In the genomic region with DNA sequence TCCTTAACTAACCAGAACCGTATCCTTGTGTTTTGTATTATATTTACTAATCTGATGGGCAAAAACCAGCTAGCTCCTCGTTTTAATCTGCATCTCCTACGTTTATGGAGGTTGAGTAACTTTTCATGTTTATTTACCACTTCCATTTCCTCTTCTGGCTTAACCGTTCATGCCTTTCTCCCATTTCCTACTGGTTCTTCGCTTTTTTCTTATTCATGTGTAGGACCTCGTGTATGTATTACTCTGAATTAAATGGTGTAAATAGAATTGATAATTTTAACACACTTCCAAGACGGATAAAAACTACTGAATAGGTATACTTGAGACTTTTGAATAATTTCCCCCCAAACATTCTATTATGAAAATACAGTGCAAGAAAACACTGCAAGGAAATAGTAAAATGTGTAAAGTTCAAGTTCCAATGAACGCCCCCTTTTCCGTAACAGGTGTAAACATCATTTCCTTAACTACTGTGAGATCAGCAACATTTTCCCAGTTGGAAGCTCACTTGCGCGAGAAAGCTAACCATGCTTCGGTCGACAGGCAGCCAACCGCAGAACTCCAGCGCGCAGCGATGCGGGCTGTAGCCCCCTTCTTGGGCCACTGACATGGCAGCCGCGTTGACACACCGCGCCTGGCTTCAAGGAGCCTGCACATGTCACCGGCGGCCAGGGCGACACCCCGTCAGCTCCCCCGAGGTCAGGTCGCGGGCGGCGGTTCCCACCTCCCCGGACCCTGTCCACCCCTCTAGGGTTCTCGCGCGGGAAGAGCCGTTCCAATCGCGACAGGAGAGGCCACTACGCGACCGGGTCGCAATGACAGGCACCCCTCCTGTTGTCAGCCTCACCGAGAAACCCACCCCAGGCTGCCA, we compare ENCODE assay signal across 8 cellular contexts. TPM values are rescaled to one million over a fixed set of nuclear protein-coding genes. Genes with fewer than 3 reads are reported as not detected.
DNase-seq lines count a peak whose midpoint lies in the region; FAIRE-seq and TF ChIP-seq lines count a peak whose summit lies in the region.

No MANE protein-coding gene starts in this region.

- no peak overlapping the region for H3K56ac ChIP-seq in H1 (replicated peaks; ENCODE audit: insufficient read length, low read depth, low read length)

- peaks cover 3% of the 10 kb centered on the region; the same call in 1 of the 2 replicates for H3K4me1 ChIP-seq in HEK293 (ENCODE audit: control insufficient read depth, insufficient read depth, low read length)
- H3K4me1 ChIP-seq in H1 (replicated peaks in 1 of 4; ENCODE audit: control insufficient read depth in 3 of 4, insufficient read depth in 4 of 4, low read length in 3 of 4): peaks cover 0 to 7% (median 1%) of the 10 kb centered on the region in 4 experiments; a peak in 3 of 7 replicates
- no peaks in the 10 kb centered on the region for H3K4me1 ChIP-seq in mesodermal cell (ENCODE audit: control insufficient read depth, insufficient read depth, low read length, poor library complexity, severe bottlenecking)

- H2AK5ac ChIP-seq in H1 (ENCODE audit: low read depth, low read length): no peak overlapping the region

- TF ChIP-seq RAD21 in H1 (IDR thresholded peaks at IDR 0.05 in 1 of 2, conservative IDR thresholded peaks at IDR 0.05 in 1 of 2; ENCODE audit: low read depth in 2 of 2, low read length in 2 of 2): no peak

- H3K27me3 ChIP-seq in H1 (replicated peaks in 1 of 4; ENCODE audit: control insufficient read depth in 3 of 4, extremely low read depth in 1 of 4, insufficient read depth in 3 of 4, low read length in 3 of 4): peaks cover 0 to 5% (median 0%) of the 10 kb centered on the region in 4 experiments; a peak in 2 of 7 replicates

- no peak overlapping the region for H4K91ac ChIP-seq in H1 (replicated peaks; ENCODE audit: insufficient read length, low read length)

- no peaks in the 10 kb centered on the region for H3K79me1 ChIP-seq in H1 (ENCODE audit: low read depth, low read length)

- POLR2A ChIA-PET in HEK293 (lab: Yijun Ruan, JAX): interaction anchor here (1.5 to 2.5 kb wide), 3 partner anchors 20 to 219 kb away, joined by 4 to 8 read pairs (median 5); no protein-coding TSS in a partner anchor
- POLR2A ChIA-PET in H1 (lab: Charles Lee; ENCODE audit: partially characterized antibody): interaction anchor here (1.2 to 1.6 kb wide), 3 partner anchors 13 to 292 kb away, joined by 3 to 4 read pairs (median 4); partner anchors contain the start of gene RNF2

- H3K36me3 ChIP-seq in HEK293 (ENCODE audit: control insufficient read depth in 2 of 2, insufficient read depth in 1 of 2, low read length in 2 of 2) (no peaks in the 10 kb centered on the region), H1 (ENCODE audit: control insufficient read depth in 2 of 4, insufficient read depth in 4 of 4, low read length in 3 of 4) (no peaks in the 10 kb centered on the region), mesodermal cell (ENCODE audit: control insufficient read depth, insufficient read depth, low read length) (no peaks in the 10 kb centered on the region)

- H2BK120ac ChIP-seq in H1 (replicated peaks; ENCODE audit: low read depth, low read length): no peak overlapping the region

- H3K79me2 ChIP-seq in H1 (ENCODE audit: control insufficient read depth in 1 of 2, insufficient read depth in 2 of 2, low read length in 2 of 2): no peaks in the 10 kb centered on the region

- H4K20me1 ChIP-seq in H1 (replicated peaks in 1 of 2; ENCODE audit: control insufficient read depth in 1 of 2, insufficient read depth in 2 of 2, low read length in 2 of 2): peaks cover 0 to 3% of the 10 kb centered on the region in 2 experiments

- peak overlapping the region; percentile 73; the same call in 1 of the 2 replicates for H2AFZ ChIP-seq in H1 (ENCODE audit: low read length)

- CTCF ChIA-PET in HEK293 (lab: Yijun Ruan, JAX) (no interaction called here), H1 (lab: Charles Lee; ENCODE audit: partially characterized antibody) (interaction anchor here (0.6 to 1.2 kb wide), 5 partner anchors 10 to 850 kb away, joined by 3 read pairs; no protein-coding TSS in a partner anchor)

- H3K27ac ChIP-seq in HEK293 (ENCODE audit: extremely low read depth, low read depth, low read length) (peak overlapping the region; percentile 54), H1 (ENCODE audit: low read depth, low read length) (no peak overlapping the region), mesodermal cell (ENCODE audit: low read depth, low read length, severe bottlenecking) (peak overlapping the region; percentile 82)

- H3K14ac ChIP-seq in H1 (ENCODE audit: insufficient read length): no peak overlapping the region

- no peak overlapping the region for H2BK20ac ChIP-seq in H1 (ENCODE audit: low read length)

- H2BK12ac ChIP-seq in H1 (ENCODE audit: low read depth, low read length): no peak overlapping the region

- no peak overlapping the region for H3K4ac ChIP-seq in H1 (replicated peaks; ENCODE audit: insufficient read length, low read depth, low read length)

- H3K23ac ChIP-seq in H1 (ENCODE audit: insufficient read length): no peak overlapping the region

- H4K8ac ChIP-seq in H1 (ENCODE audit: extremely low read depth, insufficient read depth, low read length): peak overlapping the region; percentile 28; the same call in 1 of the 2 replicates

- TF ChIP-seq CTCF in HEK293 (tag by site-specific recombination; IDR thresholded peaks at IDR 0.05) (no peak), NB4 (IDR thresholded peaks at IDR 0.05; ENCODE audit: low read depth, low read length) (no peak), H1 (IDR thresholded peaks at IDR 0.05; ENCODE audit: control extremely low read depth in 1 of 3, insufficient read depth in 1 of 3, low read depth in 1 of 3, low read length in 3 of 3) (no peak)

- TF ChIP-seq POLR2A in NB4 (IDR thresholded peaks at IDR 0.05; ENCODE audit: extremely low read depth, insufficient read length): no peak
- TF ChIP-seq POLR2A in H1 (IDR thresholded peaks at IDR 0.05; ENCODE audit: control extremely low read depth in 1 of 2, low read depth in 2 of 2, low read length in 2 of 2): no peak

- peak; percentile 36 for DNase-seq in GM03348 (ENCODE audit: low spot score)
- DNase-seq in NB4 (ENCODE audit: low read depth): peak; percentile 73
- DNase-seq in activated CD4-positive, alpha-beta T cell treated with anti-CD3 and anti-CD28 coated beads for 24 hours (ENCODE audit: low read depth in 2 of 2): peak; percentile 27 to 33
- no peak for DNase-seq in H1 (ENCODE audit: low read depth in 1 of 2, low spot score in 2 of 2)
- peak; percentile 2 to 8 for DNase-seq in stimulated activated CD8-positive, alpha-beta memory T cell treated with anti-CD3 and anti-CD28 coated beads, Interleukin-7, amount 100 ng/mL, for 1 hour (ENCODE audit: low read depth in 2 of 2)
- no peak for DNase-seq in NCI-H1048 (lab: John Stamatoyannopoulos, UW)

- H3K18ac ChIP-seq in H1 (ENCODE audit: extremely low read depth, low read length): no peak overlapping the region; the same call in 1 of the 2 replicates

- TF ChIP-seq EP300 in H1 (IDR thresholded peaks at IDR 0.05; ENCODE audit: borderline replicate concordance in 1 of 2, low read depth in 2 of 2, low read length in 2 of 2): no peak

- peak overlapping the region; percentile 72 for H3K4me3 ChIP-seq in HEK293 (ENCODE audit: low read depth, low read length)
- peak overlapping the region; percentile 95 for H3K4me3 ChIP-seq in NB4 (ENCODE audit: low read depth, low read length)
- H3K4me3 ChIP-seq in H1 (ENCODE audit: extremely low read depth in 1 of 4, insufficient read depth in 2 of 4, low read depth in 3 of 4, low read length in 4 of 4): peak overlapping the region; percentile 79 to 88 (median 82)
- peak overlapping the region; percentile 70 for H3K4me3 ChIP-seq in mesodermal cell (ENCODE audit: extremely low read depth, insufficient read depth, low read length, poor library complexity, severe bottlenecking)

- H3K9ac ChIP-seq in H1 (replicated peaks in 1 of 4; ENCODE audit: extremely low read depth in 1 of 4, low read depth in 3 of 4, low read length in 3 of 4): peak overlapping the region in 3 of 4 experiments; percentile 23 to 64 (median 56); a peak in 5 of 7 replicates

- H3K9me3 ChIP-seq in HEK293 (ENCODE audit: control insufficient read depth, insufficient read depth, low read depth, low read length) (no peaks in the 10 kb centered on the region), H1 (ENCODE audit: insufficient read depth in 2 of 2, low read depth in 1 of 2, low read length in 1 of 2) (no peaks in the 10 kb centered on the region), mesodermal cell (ENCODE audit: control insufficient read depth, low read length) (no peaks in the 10 kb centered on the region)

- 12% methylated on average over 43 of the region's 43 CpGs; no CpG with 5 or more reads in 1 of the 2 experiments for WGBS in H1 (ENCODE audit: extremely low coverage in 1 of 2, insufficient coverage in 1 of 2, insufficient read length in 1 of 2, insufficient replicate concordance in 2 of 2, low coverage in 1 of 2, low lambda C conversion rate in 2 of 2, missing lambda C conversion rate in 1 of 2), 2 experiments
- WGBS in mesodermal cell (ENCODE audit: insufficient coverage in 2 of 2), 2 experiments: 1 to 6% methylated on average over 27 to 28 of the region's 43 CpGs

- no peak overlapping the region for H4K5ac ChIP-seq in H1 (ENCODE audit: insufficient read length, low read depth, low read length)

- no peak for FAIRE-seq in H1 (lab: Jason Lieb, UNC)

- 0 out of 2 replicates have a peak overlapping the region, but pooled peaks have one; percentile 79 for H2BK5ac ChIP-seq in H1 (ENCODE audit: low read depth, low read length)

- H3K4me2 ChIP-seq in H1 (ENCODE audit: insufficient read depth in 1 of 2, low read depth in 2 of 2, low read length in 2 of 2): peak overlapping the region; percentile 87 to 98

- H3K23me2 ChIP-seq in H1 (ENCODE audit: low read depth, low read length): peaks cover 11% of the 10 kb centered on the region

- no peak overlapping the region for H2BK15ac ChIP-seq in H1 (ENCODE audit: low read length)

TF ChIP-seq in HEK293, 187 proteins besides CTCF, POLR2A, EP300 and RAD21 (continues in another document):
- TF ChIP-seq YY1 (tag by site-specific recombination; IDR thresholded peaks at IDR 0.05): 0 out of 2 replicates have a peak, but pooled peaks have one; percentile 53

TF ChIP-seq in H1, 55 proteins besides CTCF, POLR2A, EP300 and RAD21 (continues in another document):
- TF ChIP-seq SAP30 (IDR thresholded peaks at IDR 0.05; ENCODE audit: insufficient read depth, insufficient replicate concordance, low read length) (peak; percentile 87), BACH1 (IDR thresholded peaks at IDR 0.05; ENCODE audit: low read length) (no peak)

RNA-seq across cellular contexts. Expression of gene EDEM3, which starts 0.8 kb away (rescaled TPM):
- 13.7 and 14.0 TPM in 2 replicates for total RNA-seq in H1 (2021; fragmentation: NEBNext Ultra II Directional; extraction: Animal tissue kit (Norgen Biotek cat#: 25700))
- 1.3 and 1.6 TPM in 2 replicates for polyA plus RNA-seq in H1 (2011; rRNA removed)
- polyA plus RNA-seq in H1 (2011; cell fraction: cytosol; rRNA removed): 3.4 TPM
- 2.4 TPM for polyA plus RNA-seq in H1 (2011; cell fraction: nucleus; rRNA removed)
- 4.4 to 6.6 TPM (median 5.6 TPM) in 4 replicates for polyA plus RNA-seq in H1 (2012, experiment 1 of 2)
- 0.33 TPM for polyA plus RNA-seq in H1 (2012, experiment 2 of 2)
- 9.8 TPM for polyA plus RNA-seq in H1 (2013, experiment 1 of 2)
- polyA plus RNA-seq in H1 (2013, experiment 2 of 2): 10.8 TPM
- polyA minus RNA-seq in H1 (2011; rRNA and poly(A)+ RNA removed): 18.1 and 21.8 TPM in 2 replicates
- polyA minus RNA-seq in H1 (2011; cell fraction: cytosol; rRNA and poly(A)+ RNA removed): 12.2 TPM
- polyA minus RNA-seq in H1 (2011; cell fraction: nucleus; rRNA and poly(A)+ RNA removed): 6.3 TPM
- 25.0 TPM for polyA plus RNA-seq in mesodermal cell (2013, experiment 1 of 2)
- 25.6 TPM for polyA plus RNA-seq in mesodermal cell (2013, experiment 2 of 2)

Comparison
In these comparisons a context has a peak if more than half of its experiments do, and no peak if none do; other contexts are left out.
1. DNase-seq: peak in GM03348 (single experiment), NB4 (single experiment), activated CD4-positive, alpha-beta T cell treated with anti-CD3 and anti-CD28 coated beads for 24 hours (2 of 2) and stimulated activated CD8-positive, alpha-beta memory T cell treated with anti-CD3 and anti-CD28 coated beads, Interleukin-7, amount 100 ng/mL, for 1 hour (2 of 2); none in H1 (0 of 2) and NCI-H1048 (single experiment).
2. Peak in every context shown above with its lines, with median percentiles within 50 percentile points of each other: H3K4me3 ChIP-seq.